ENCODE assay signal across 8 cellular contexts in genomic region chr9:128371622-128372117, GRCh38. TPM values are rescaled to one million over a fixed set of nuclear protein-coding genes. Genes with fewer than 3 reads are reported as not detected.
DNase-seq lines count a peak whose midpoint lies in the region; ATAC-seq lines count a peak whose summit lies in the region.

No MANE protein-coding gene starts in this region.

- no peaks in the 10 kb centered on the region for H3K9me3 ChIP-seq in thymus (ENCODE audit: control insufficient read depth)

- no peaks in the 10 kb centered on the region for H3K27me3 ChIP-seq in thymus (ENCODE audit: control insufficient read depth, insufficient read depth)

- peak overlapping the region; percentile 99 for H3K4me3 Mint-ChIP-seq in activated CD4-positive, alpha-beta T cell treated with anti-CD3 and anti-CD28 coated beads, Interleukin-2, amount 10 ng/mL, durations not matched to agents 24 days and 14 days

- no peaks in the 10 kb centered on the region for H3K27me3 Mint-ChIP-seq in activated CD4-positive, alpha-beta T cell treated with anti-CD3 and anti-CD28 coated beads, Interleukin-2, amount 10 ng/mL, durations not matched to agents 24 days and 14 days

- no peaks in the 10 kb centered on the region for H3K9me3 Mint-ChIP-seq in activated CD4-positive, alpha-beta T cell treated with anti-CD3 and anti-CD28 coated beads, Interleukin-2, amount 10 ng/mL, durations not matched to agents 24 days and 14 days

- peaks cover 10% of the 10 kb centered on the region for H3K4me1 ChIP-seq in thymus (ENCODE audit: control insufficient read depth, insufficient read depth, low read length)

- peaks cover 29% of the 10 kb centered on the region for H3K4me1 Mint-ChIP-seq in activated CD4-positive, alpha-beta T cell treated with anti-CD3 and anti-CD28 coated beads, Interleukin-2, amount 10 ng/mL, durations not matched to agents 24 days and 14 days

- peak overlapping the region; percentile 64 for H3K4me3 ChIP-seq in thymus (ENCODE audit: low read length)

- peak; percentile 61 for DNase-seq in activated CD4-positive, alpha-beta T cell treated with anti-CD3 and anti-CD28 coated beads, Interleukin-2, amount 10 ng/mL, durations not matched to agents 24 days and 14 days
- DNase-seq in activated CD4-positive, alpha-beta T cell treated with anti-CD3 and anti-CD28 coated beads, Interleukin-2, amount 50 U/mL, for 1 hour, result no peak
- peak; percentile 31 for DNase-seq in amniotic epithelial cell (ENCODE audit: low read depth)
- peak; percentile 25 for DNase-seq in kidney tubule cell (ENCODE audit: low spot score)
- no peak for DNase-seq in NCI-H187 (lab: John Stamatoyannopoulos, UW)

- H3K36me3 ChIP-seq in thymus (ENCODE audit: control insufficient read depth, insufficient read depth), result peaks cover 12% of the 10 kb centered on the region

- H3K27ac ChIP-seq in thymus (ENCODE audit: low read depth), result peak overlapping the region; percentile 82

- intact Hi-C loops in activated CD4-positive, alpha-beta T cell treated with anti-CD3 and anti-CD28 coated beads, Interleukin-2, amount 10 ng/mL, durations not matched to agents 24 days and 14 days (cut with micrococcal nuclease), result loop anchor here (1.0 to 5.0 kb wide), 8 partner anchors 9 to 511 kb away; partner anchors contain the start of genes BBLN, CERCAM, COQ4 and KYAT1

- ATAC-seq in GM21619 (IDR thresholded peaks at IDR 0.05; ENCODE audit: unreplicated experiment) (no peak), HG02798 (IDR thresholded peaks at IDR 0.05; ENCODE audit: poor library complexity, unreplicated experiment) (no peak)

- peaks cover 22% of the 10 kb centered on the region for H3K36me3 Mint-ChIP-seq in activated CD4-positive, alpha-beta T cell treated with anti-CD3 and anti-CD28 coated beads, Interleukin-2, amount 10 ng/mL, durations not matched to agents 24 days and 14 days (ENCODE audit: low read depth)

- H3K27ac Mint-ChIP-seq in activated CD4-positive, alpha-beta T cell treated with anti-CD3 and anti-CD28 coated beads, Interleukin-2, amount 10 ng/mL, durations not matched to agents 24 days and 14 days, result peak overlapping the region; percentile 93

- under 1% methylated on average over 10 of the region's 10 CpGs for WGBS in thymus

RNA-seq across cellular contexts. Expression of gene URM1, which starts 0.5 kb away (rescaled TPM):
- total RNA-seq in activated CD4-positive, alpha-beta T cell treated with anti-CD3 and anti-CD28 coated beads, Interleukin-2, amount 10 ng/mL, durations not matched to agents 24 days and 14 days, result 87.2 and 98.3 TPM in 2 replicates
- 37.9 TPM for polyA plus RNA-seq in thymus

RNA-seq across cellular contexts. Expression of gene SLC27A4, which starts 31.3 kb away (rescaled TPM):
- 37.0 and 37.9 TPM in 2 replicates for total RNA-seq in activated CD4-positive, alpha-beta T cell treated with anti-CD3 and anti-CD28 coated beads, Interleukin-2, amount 10 ng/mL, durations not matched to agents 24 days and 14 days
- polyA plus RNA-seq in thymus, result 20.7 TPM

RNA-seq across cellular contexts. Expression of gene CERCAM, which starts 49.0 kb away (rescaled TPM):
- total RNA-seq in activated CD4-positive, alpha-beta T cell treated with anti-CD3 and anti-CD28 coated beads, Interleukin-2, amount 10 ng/mL, durations not matched to agents 24 days and 14 days, result 1.3 and 1.6 TPM in 2 replicates
- polyA plus RNA-seq in thymus, result 3.1 TPM

RNA-seq across cellular contexts. Expression of gene COQ4, which starts 49.0 kb away (rescaled TPM):
- total RNA-seq in activated CD4-positive, alpha-beta T cell treated with anti-CD3 and anti-CD28 coated beads, Interleukin-2, amount 10 ng/mL, durations not matched to agents 24 days and 14 days, result 60.7 and 61.4 TPM in 2 replicates
- polyA plus RNA-seq in thymus, result 61.7 TPM

RNA-seq across cellular contexts. Expression of gene TRUB2, which starts 49.4 kb away (rescaled TPM):
- total RNA-seq in activated CD4-positive, alpha-beta T cell treated with anti-CD3 and anti-CD28 coated beads, Interleukin-2, amount 10 ng/mL, durations not matched to agents 24 days and 14 days, result 40.4 and 43.0 TPM in 2 replicates
- 14.9 TPM for polyA plus RNA-seq in thymus

Comparison
In these comparisons a context has a peak if more than half of its experiments do, and no peak if none do; other contexts are left out.
1. DNase-seq: peak in activated CD4-positive, alpha-beta T cell treated with anti-CD3 and anti-CD28 coated beads, Interleukin-2, amount 10 ng/mL, durations not matched to agents 24 days and 14 days (single experiment), amniotic epithelial cell (single experiment) and kidney tubule cell (single experiment); none in activated CD4-positive, alpha-beta T cell treated with anti-CD3 and anti-CD28 coated beads, Interleukin-2, amount 50 U/mL, for 1 hour (single experiment) and NCI-H187 (0 of 2).